1 cellular context compared by ENCODE assay signal in the genomic region with DNA sequence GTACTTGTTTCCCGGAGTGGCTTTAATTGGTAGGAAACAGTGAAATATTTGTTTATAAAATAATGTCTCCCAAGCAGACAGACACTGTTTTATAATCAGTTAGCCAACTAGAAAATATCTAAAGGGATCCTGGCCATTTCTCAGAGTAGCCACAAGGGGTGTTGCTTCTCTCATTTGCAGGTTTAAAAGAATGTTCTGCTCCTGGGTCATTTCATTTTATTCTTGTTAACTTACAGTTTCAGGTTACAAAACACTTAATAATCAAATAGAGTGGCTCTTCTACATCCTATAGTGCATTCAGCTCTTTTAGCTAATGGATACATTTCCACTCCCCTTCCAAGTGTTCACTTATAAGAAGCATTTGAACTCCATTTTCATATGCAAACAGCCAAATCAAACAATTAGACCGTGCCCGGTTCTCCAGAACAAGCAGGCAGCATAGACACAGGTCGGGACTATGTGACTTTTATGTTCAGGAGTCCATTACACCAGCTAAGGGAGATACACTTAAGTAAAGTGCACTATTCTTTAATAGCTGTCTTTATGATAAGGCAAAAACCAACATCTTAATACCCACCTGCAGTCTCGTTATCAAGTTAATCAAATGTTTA.
TF ChIP-seq lines count a peak whose summit lies in the region.

No MANE protein-coding gene starts in this region.

TF ChIP-seq in WTC11, 78 proteins besides CTCF, POLR2A, EP300 and RAD21 (continued from another document):
- TF ChIP-seq AFF4 (CRISPR knock-in tag; IDR thresholded peaks at IDR 0.05; ENCODE audit: borderline replicate concordance) (no peak), RORB (CRISPR knock-in tag; IDR thresholded peaks at IDR 0.05) (no peak), ZNF512 (CRISPR knock-in tag; IDR thresholded peaks at IDR 0.05; ENCODE audit: borderline replicate concordance) (no peak)
